ENCODE assay signal across 1 cellular context in genomic region chr6:87583822-87584221, GRCh38.
TF ChIP-seq lines count a peak whose summit lies in the region.

No MANE protein-coding gene starts in this region.

TF ChIP-seq in HepG2, 621 proteins besides CTCF, POLR2A, EP300 and RAD21 (continued from another document and continues in another):
- TF ChIP-seq ZHX2 (IDR thresholded peaks at IDR 0.05; ENCODE audit: low read depth) (no peak), ZHX2 (CRISPR knock-in tag; IDR thresholded peaks at IDR 0.05; ENCODE audit: borderline replicate concordance) (no peak), TFAP4 (IDR thresholded peaks at IDR 0.05; ENCODE audit: borderline replicate concordance, low read depth) (no peak), HOMEZ (CRISPR knock-in tag; IDR thresholded peaks at IDR 0.05; ENCODE audit: low read depth) (peak; percentile 74), CEBPG (CRISPR knock-in tag; IDR thresholded peaks at IDR 0.05) (peak; percentile 53; the same call in 1 of the 2 replicates), KIAA2018 (CRISPR knock-in tag; IDR thresholded peaks at IDR 0.05; ENCODE audit: borderline replicate concordance) (no peak), FOXM1 (CRISPR knock-in tag; IDR thresholded peaks at IDR 0.05) (no peak), ZBTB8A (CRISPR knock-in tag; IDR thresholded peaks at IDR 0.05; ENCODE audit: borderline replicate concordance, low read depth) (no peak), SUZ12 (IDR thresholded peaks at IDR 0.05; ENCODE audit: low read depth, low read length) (no peak), ZNF3 (CRISPR knock-in tag; IDR thresholded peaks at IDR 0.05) (no peak), HNRNPL (IDR thresholded peaks at IDR 0.05; ENCODE audit: low read depth, low read length) (no peak), RORA (CRISPR knock-in tag; IDR thresholded peaks at IDR 0.05) (no peak), GRHL1 (CRISPR knock-in tag; conservative IDR thresholded peaks at IDR 0.05) (no peak), POLR2AphosphoS5 (IDR thresholded peaks at IDR 0.05; ENCODE audit: low read depth, low read length) (no peak), ZNF691 (CRISPR knock-in tag; IDR thresholded peaks at IDR 0.05; ENCODE audit: borderline replicate concordance, low read depth) (no peak), FOSL2 (CRISPR knock-in tag; IDR thresholded peaks at IDR 0.05) (peak; percentile 58; the same call in 1 of the 2 replicates), KLF15 (CRISPR knock-in tag; IDR thresholded peaks at IDR 0.05; ENCODE audit: borderline replicate concordance) (no peak), ELF3 (CRISPR knock-in tag; IDR thresholded peaks at IDR 0.05) (peak; percentile 37; the same call in 1 of the 2 replicates), ETV6 (CRISPR knock-in tag; conservative IDR thresholded peaks at IDR 0.05) (no peak), ZNF510 (CRISPR knock-in tag; IDR thresholded peaks at IDR 0.05; ENCODE audit: low read depth) (no peak), GATA4 (IDR thresholded peaks at IDR 0.05; ENCODE audit: borderline replicate concordance, low read depth) (peak; percentile 85), NCOA2 (CRISPR knock-in tag; IDR thresholded peaks at IDR 0.05) (peak; percentile 97), FIP1L1 (IDR thresholded peaks at IDR 0.05; ENCODE audit: borderline replicate concordance, insufficient read depth, low read depth, low read length) (no peak), RFX1 (IDR thresholded peaks at IDR 0.05) (no peak), ZNF430 (CRISPR knock-in tag; IDR thresholded peaks at IDR 0.05) (no peak), ONECUT2 (CRISPR knock-in tag; IDR thresholded peaks at IDR 0.05) (no peak), MED8 (CRISPR knock-in tag; IDR thresholded peaks at IDR 0.05; ENCODE audit: insufficient replicate concordance) (no peak), ZBTB37 (CRISPR knock-in tag; IDR thresholded peaks at IDR 0.05) (no peak), BATF2 (CRISPR knock-in tag; IDR thresholded peaks at IDR 0.05) (no peak), ZNF7 (CRISPR knock-in tag; IDR thresholded peaks at IDR 0.05) (no peak), ZNF276 (CRISPR knock-in tag; IDR thresholded peaks at IDR 0.05; ENCODE audit: low read depth) (no peak), ZNF10 (CRISPR knock-in tag; IDR thresholded peaks at IDR 0.05; ENCODE audit: borderline replicate concordance, low read depth) (no peak)
